ENCODE assay signal across 2 cellular contexts in the genomic region with DNA sequence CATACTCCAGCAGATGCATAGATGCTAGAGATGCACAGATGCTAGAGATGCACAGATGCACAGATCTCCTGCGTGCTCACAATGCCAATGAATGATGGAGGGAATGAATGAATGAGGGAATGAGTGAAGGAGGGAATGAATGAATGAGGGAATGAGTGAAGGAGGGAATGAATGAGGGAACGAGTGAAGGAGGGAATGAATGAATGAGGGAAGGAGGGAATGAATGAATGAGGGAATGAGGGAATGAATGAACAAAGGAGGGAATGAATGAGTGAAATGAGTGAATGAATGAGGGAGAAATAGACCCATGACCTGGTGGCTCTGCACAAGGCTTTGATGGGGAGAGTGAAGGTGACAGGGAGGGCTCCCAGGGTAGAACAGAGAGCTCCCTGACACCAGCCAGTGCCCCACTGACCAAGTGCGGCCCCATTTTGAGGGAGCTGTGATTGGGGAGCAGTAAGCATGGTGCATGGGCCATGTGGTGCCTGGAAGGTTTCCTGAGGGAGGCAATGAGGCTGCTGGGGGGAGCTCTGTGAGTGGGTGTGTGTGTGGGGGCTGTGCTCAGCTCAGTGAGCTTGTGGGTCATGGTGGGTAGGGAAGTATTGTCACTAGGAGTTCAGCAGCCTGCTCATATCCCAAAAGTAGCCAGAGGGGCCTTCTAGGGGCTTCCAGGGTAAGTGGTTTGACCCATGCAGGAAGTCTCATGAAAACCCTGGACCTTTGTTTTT.
TF ChIP-seq lines count a peak whose summit lies in the region.

No MANE protein-coding gene starts in this region.

TF ChIP-seq in SK-N-SH treated with all-trans-retinoic acid at 6 μM for 48 hours, 23 proteins besides CTCF, POLR2A, EP300 and RAD21 (continued from another document):
- TF ChIP-seq ZNF70 (CRISPR knock-in tag; IDR thresholded peaks at IDR 0.05) (no peak), ESRRG (CRISPR knock-in tag; IDR thresholded peaks at IDR 0.05) (no peak), PATZ1 (CRISPR knock-in tag; IDR thresholded peaks at IDR 0.05; ENCODE audit: borderline replicate concordance) (no peak), BACH2 (CRISPR knock-in tag; IDR thresholded peaks at IDR 0.05; ENCODE audit: borderline replicate concordance) (no peak), ZNF8 (CRISPR knock-in tag; IDR thresholded peaks at IDR 0.05) (no peak), OSR1 (CRISPR knock-in tag; IDR thresholded peaks at IDR 0.05) (no peak), ARNTL (CRISPR knock-in tag; IDR thresholded peaks at IDR 0.05; ENCODE audit: borderline replicate concordance, low read depth) (no peak), CSDC2 (CRISPR knock-in tag; IDR thresholded peaks at IDR 0.05) (no peak), TSHZ2 (CRISPR knock-in tag; IDR thresholded peaks at IDR 0.05) (no peak), ISL1 (CRISPR knock-in tag; IDR thresholded peaks at IDR 0.05) (no peak), TCF4 (CRISPR knock-in tag; IDR thresholded peaks at IDR 0.05; ENCODE audit: borderline replicate concordance) (no peak), ZFP3 (CRISPR knock-in tag; IDR thresholded peaks at IDR 0.05) (no peak), SNAI2 (CRISPR knock-in tag; IDR thresholded peaks at IDR 0.05) (no peak)

TF ChIP-seq in HEK293T, 16 proteins besides CTCF, POLR2A, EP300 and RAD21 (continued from another document):
- TF ChIP-seq, protein P1, sequence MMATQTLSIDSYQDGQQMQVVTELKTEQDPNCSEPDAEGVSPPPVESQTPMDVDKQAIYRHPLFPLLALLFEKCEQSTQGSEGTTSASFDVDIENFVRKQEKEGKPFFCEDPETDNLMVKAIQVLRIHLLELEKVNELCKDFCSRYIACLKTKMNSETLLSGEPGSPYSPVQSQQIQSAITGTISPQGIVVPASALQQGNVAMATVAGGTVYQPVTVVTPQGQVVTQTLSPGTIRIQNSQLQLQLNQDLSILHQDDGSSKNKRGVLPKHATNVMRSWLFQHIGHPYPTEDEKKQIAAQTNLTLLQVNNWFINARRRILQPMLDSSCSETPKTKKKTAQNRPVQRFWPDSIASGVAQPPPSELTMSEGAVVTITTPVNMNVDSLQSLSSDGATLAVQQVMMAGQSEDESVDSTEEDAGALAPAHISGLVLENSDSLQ (IDR thresholded peaks at IDR 0.05), result no peak
- no peak for TF ChIP-seq CTBP1 (IDR thresholded peaks at IDR 0.05; ENCODE audit: borderline replicate concordance)
- no peak for TF ChIP-seq L3MBTL2 (conservative IDR thresholded peaks at IDR 0.05)
- no peak for TF ChIP-seq ELF4 (IDR thresholded peaks at IDR 0.05)
- TF ChIP-seq ARNT (IDR thresholded peaks at IDR 0.05), result no peak
TF ChIP-seq in HEK293T: peak in this region for 1.
